8 cellular contexts compared by ENCODE assay signal in genomic region chr7:152076324-152076821, GRCh38. TPM values are rescaled to one million over a fixed set of nuclear protein-coding genes. Genes with fewer than 3 reads are reported as not detected.
DNase-seq lines count a peak whose midpoint lies in the region; ATAC-seq, FAIRE-seq and TF ChIP-seq lines count a peak whose summit lies in the region.

No MANE protein-coding gene starts in this region.

- no peaks in the 10 kb centered on the region for H3K27me3 Mint-ChIP-seq in activated naive CD8-positive, alpha-beta T cell treated with anti-CD3 and anti-CD28 coated beads, Interleukin-2, amount 50 U/mL, for 24 hours

- H3K36me3 Mint-ChIP-seq in activated naive CD8-positive, alpha-beta T cell treated with anti-CD3 and anti-CD28 coated beads, Interleukin-2, amount 50 U/mL, for 24 hours (ENCODE audit: low read depth): no peaks in the 10 kb centered on the region

- H3K27me3 ChIP-seq in BE2C (no peaks in the 10 kb centered on the region), H7 (ENCODE audit: control insufficient read depth, insufficient read depth, low read length) (no peaks in the 10 kb centered on the region)

- H3K4me3 Mint-ChIP-seq in activated naive CD8-positive, alpha-beta T cell treated with anti-CD3 and anti-CD28 coated beads, Interleukin-2, amount 50 U/mL, for 24 hours: no peak overlapping the region

- no peak overlapping the region for H3K27ac Mint-ChIP-seq in activated naive CD8-positive, alpha-beta T cell treated with anti-CD3 and anti-CD28 coated beads, Interleukin-2, amount 50 U/mL, for 24 hours

- peak; percentile 17 for FAIRE-seq in kidney (lab: Jason Lieb, UNC)

- DNase-seq in BE2C (peak; percentile 57), H7 (peak; percentile 54), kidney (no peak), NCI-H1105 treated with DMSO at 0.1 percent for 48 hours (lab: John Stamatoyannopoulos, UW) (no peak)
- DNase-seq in activated naive CD8-positive, alpha-beta T cell treated with anti-CD3 and anti-CD28 coated beads, Interleukin-2, amount 50 U/mL, for 24 hours: peak; percentile 12

- no peak overlapping the region for H3K4me3 ChIP-seq in BE2C (ENCODE audit: low read depth, low read length)
- no peak overlapping the region for H3K4me3 ChIP-seq in H7 (ENCODE audit: insufficient read depth, low read depth, low read length)
- H3K4me3 ChIP-seq in kidney (ENCODE audit: low read length in 2 of 2): peak overlapping the region in 1 of 2 donors; percentile 14

- no peak overlapping the region for H3K9ac ChIP-seq in kidney (ENCODE audit: low read length in 2 of 2)

- H3K36me3 ChIP-seq in BE2C (no peaks in the 10 kb centered on the region), H7 (replicated peaks; ENCODE audit: control insufficient read depth, insufficient read depth, low read length) (no peaks in the 10 kb centered on the region), kidney (ENCODE audit: control insufficient read depth in 1 of 2, insufficient read depth in 2 of 2, low read length in 2 of 2) (no peaks in the 10 kb centered on the region)

- H3K9me3 ChIP-seq in BE2C (no peaks in the 10 kb centered on the region), kidney (ENCODE audit: control insufficient read depth in 1 of 2, low read length in 2 of 2) (no peaks in the 10 kb centered on the region)

- no peaks in the 10 kb centered on the region for H3K9me3 Mint-ChIP-seq in activated naive CD8-positive, alpha-beta T cell treated with anti-CD3 and anti-CD28 coated beads, Interleukin-2, amount 50 U/mL, for 24 hours

- H3K4me1 Mint-ChIP-seq in activated naive CD8-positive, alpha-beta T cell treated with anti-CD3 and anti-CD28 coated beads, Interleukin-2, amount 50 U/mL, for 24 hours: peaks cover 37% of the 10 kb centered on the region

- no peak for ATAC-seq in activated naive CD8-positive, alpha-beta T cell treated with anti-CD3 and anti-CD28 coated beads, Interleukin-2, amount 50 U/mL, for 24 hours
- ATAC-seq in GM21381 (IDR thresholded peaks at IDR 0.05; ENCODE audit: unreplicated experiment) (no peak), HG02759 (IDR thresholded peaks at IDR 0.05; ENCODE audit: unreplicated experiment) (no peak), HG03442 (IDR thresholded peaks at IDR 0.05; ENCODE audit: unreplicated experiment) (no peak)

- TF ChIP-seq CTCF in BE2C (IDR thresholded peaks at IDR 0.05; ENCODE audit: low read depth, low read length) (peak; percentile 81), kidney (IDR thresholded peaks at IDR 0.05; ENCODE audit: borderline replicate concordance, extremely low read depth, insufficient read depth) (peak; percentile 64)

- H3K4me1 ChIP-seq in BE2C (peaks cover 16% of the 10 kb centered on the region; the same call in 1 of the 2 replicates), kidney (ENCODE audit: control insufficient read depth in 1 of 2, insufficient read depth in 1 of 2, low read depth in 1 of 2, low read length in 2 of 2) (peaks cover 12 to 27% of the 10 kb centered on the region in 2 donors)

- H3K27ac ChIP-seq in kidney (ENCODE audit: low read depth in 2 of 2, low read length in 2 of 2): peak overlapping the region; percentile 37 to 72

- intact Hi-C loops in kidney (cut with DNase I): no loop called here

RNA-seq across cellular contexts. Expression of gene GALNT11, which starts 50.9 kb away (rescaled TPM):
- polyA plus RNA-seq in BE2C (2012; ENCODE audit: insufficient read depth, insufficient read length, low read depth): 37.2 TPM
- 29.6 and 30.0 TPM in 2 replicates for total RNA-seq in H7 (2014; rRNA removed; shearing (Covaris generic))
- total RNA-seq in kidney: 86.3 TPM
- 116 TPM for polyA plus RNA-seq in kidney (ENCODE audit: insufficient read depth, low read depth, low replicate concordance)

Comparison
In these comparisons a context has a peak if more than half of its experiments do, and no peak if none do; other contexts are left out.
1. DNase-seq: peak in BE2C (single experiment), H7 (single experiment) and activated naive CD8-positive, alpha-beta T cell treated with anti-CD3 and anti-CD28 coated beads, Interleukin-2, amount 50 U/mL, for 24 hours (single experiment); none in kidney (single experiment) and NCI-H1105 treated with DMSO at 0.1 percent for 48 hours (single experiment).